7 cellular contexts compared by ENCODE assay signal in genomic region chr15:64371383-64371782, GRCh38. TPM values are rescaled to one million over a fixed set of nuclear protein-coding genes. Genes with fewer than 3 reads are reported as not detected.
DNase-seq lines count a peak whose midpoint lies in the region; ATAC-seq, FAIRE-seq and TF ChIP-seq lines count a peak whose summit lies in the region.
"Not testable (repeated sequence)": the region's sequence is repeated elsewhere in the genome, so short reads cannot be mapped to it uniquely, and the experiment has no call there.
"Had no signal": no experiment of that assay in that cellular context is flagged by ENCODE, and none has a peak within 500 bp of the region (broad histone marks: within the 10 kb centered on the region; RNA-seq: fewer than 3 reads in every experiment).

No MANE protein-coding gene starts in this region.

- TF ChIP-seq EP300 in K562 (IDR thresholded peaks at IDR 0.05; ENCODE audit: low read length); sigmoid colon (IDR thresholded peaks at IDR 0.05): not testable (repeated sequence)

- H3K27ac ChIP-seq in RWPE1 (peak overlapping the region; percentile 11; the same call in 1 of the 2 replicates), SJCRH30 (peak overlapping the region; percentile 54)
- H3K27ac ChIP-seq in K562 (ENCODE audit: extremely low read depth, low read depth, low read length); sigmoid colon: not testable (repeated sequence)

- H3K36me3 ChIP-seq in SJCRH30 (peaks cover 76% of the 10 kb centered on the region), K562 (ENCODE audit: control insufficient read depth, insufficient read depth, low read length) (peaks cover 76% of the 10 kb centered on the region)
- not testable (repeated sequence) for H3K36me3 ChIP-seq in sigmoid colon

- not testable (repeated sequence) for FAIRE-seq in K562 (lab: Jason Lieb, UNC)

- not testable (repeated sequence) for H4K20me1 ChIP-seq in K562 (replicated peaks; ENCODE audit: control insufficient read depth, insufficient read depth, low read length)

- not testable (repeated sequence) for H3K27ac Mint-ChIP-seq in osteocyte (ENCODE audit: unreplicated experiment)

- not testable (repeated sequence) for BruUV-seq in K562 (replicated peaks; lab: Mats Ljungman, UMichigan)

- H3K27me3 ChIP-seq in SJCRH30; K562 (ENCODE audit: control insufficient read depth in 2 of 2, insufficient read depth in 2 of 2, low read length in 2 of 2); sigmoid colon: not testable (repeated sequence)

- H3K4me1 Mint-ChIP-seq in osteocyte (ENCODE audit: unreplicated experiment): not testable (repeated sequence)

- not testable (repeated sequence) for H3K4me3 Mint-ChIP-seq in osteocyte (ENCODE audit: unreplicated experiment)

- H3K9me3 Mint-ChIP-seq in osteocyte (ENCODE audit: unreplicated experiment): not testable (repeated sequence)

- DNase-seq in RWPE1 (ENCODE audit: low spot score); SJCRH30; K562 (ENCODE audit: extremely low read depth in 1 of 4, low spot score in 3 of 4): not testable (repeated sequence)
- peak; percentile 53 for DNase-seq in osteocyte (ENCODE audit: extremely low spot score, unreplicated experiment)
- DNase-seq in sigmoid colon: peak; percentile 46

- peaks cover 27% of the 10 kb centered on the region; the same call in 2 of the 3 replicates for H3K79me2 ChIP-seq in K562 (ENCODE audit: control insufficient read depth, insufficient read depth, low read length)

- H2AFZ ChIP-seq in K562 (ENCODE audit: low read depth, low read length): not testable (repeated sequence)

- CTCF ChIA-PET in RWPE1 (lab: Yijun Ruan, JAX); K562 (lab: Yijun Ruan, JAX; ENCODE audit: low intra/inter-chr PET ratio): not testable (repeated sequence)

- not testable (repeated sequence) for TF ChIP-seq CTCF in RWPE1 (conservative IDR thresholded peaks at IDR 0.05; ENCODE audit: low read depth); K562 (IDR thresholded peaks at IDR 0.05 in 2 of 3, conservative IDR thresholded peaks at IDR 0.05 in 1 of 3; ENCODE audit: insufficient read depth in 2 of 3, low read depth in 1 of 3, low read length in 3 of 3); osteocyte (IDR thresholded peaks at IDR 0.05); sigmoid colon (IDR thresholded peaks at IDR 0.05)

- not testable (repeated sequence) for H3K9me1 ChIP-seq in K562 (ENCODE audit: control insufficient read depth, insufficient read depth, low read length)

- in situ Hi-C loops in K562 (cut with MboI): not testable (repeated sequence)

- TF ChIP-seq POLR2A in K562 (conservative IDR thresholded peaks at IDR 0.05): 0 out of 2 replicates have a peak, but pooled peaks have one; percentile 16
- not testable (repeated sequence) for TF ChIP-seq POLR2A in sigmoid colon (IDR thresholded peaks at IDR 0.05)

- ATAC-seq in K562: not testable (repeated sequence)

- WGBS in K562 (ENCODE audit: insufficient coverage, low coverage, missing lambda C conversion rate): 100% methylated on average over 6 of the region's 8 CpGs
- WGBS in sigmoid colon, 2 donors: 98% methylated on average over 8 of the region's 8 CpGs

- POLR2A ChIA-PET in RWPE1 (lab: Yijun Ruan, JAX; ENCODE audit: low non-redundant PET): not testable (repeated sequence)
- POLR2A ChIA-PET in K562 (lab: Yijun Ruan, JAX): interaction anchor here (1.0 to 4.0 kb wide), 2 partner anchors 9 kb away, joined by 3 to 29 read pairs; partner anchors contain the start of gene PCLAF

- H3K27me3 Mint-ChIP-seq in osteocyte (ENCODE audit: unreplicated experiment): not testable (repeated sequence)

- not testable (repeated sequence) for H3K9me3 ChIP-seq in SJCRH30 (replicated peaks); K562 (replicated peaks; ENCODE audit: control insufficient read depth, insufficient read depth, low read depth, low read length); sigmoid colon

- not testable (repeated sequence) for H3K4me3 ChIP-seq in SJCRH30, K562, sigmoid colon

- not testable (repeated sequence) for H3K9ac ChIP-seq in K562 (ENCODE audit: insufficient read depth in 1 of 2, low read depth in 2 of 2, low read length in 2 of 2)

- H3K36me3 Mint-ChIP-seq in osteocyte (ENCODE audit: unreplicated experiment): not testable (repeated sequence)

- intact Hi-C loops in K562 (cut with micrococcal nuclease); sigmoid colon (cut with DNase I): not testable (repeated sequence)

- not testable (repeated sequence) for H3K4me2 ChIP-seq in K562 (ENCODE audit: insufficient read depth, low read length)

- H3K4me1 ChIP-seq in SJCRH30; K562 (replicated peaks in 1 of 2; ENCODE audit: control insufficient read depth in 2 of 2, insufficient read depth in 2 of 2, low read length in 2 of 2); sigmoid colon: not testable (repeated sequence)

- not testable (repeated sequence) for TF ChIP-seq RAD21 in K562 (CRISPR knock-in tag; conservative IDR thresholded peaks at IDR 0.05 in 1 of 2, IDR thresholded peaks at IDR 0.05 in 1 of 2)

RNA-seq across cellular contexts. Expression of gene PCLAF, which starts 9.9 kb away (rescaled TPM):
- 581 and 605 TPM in 2 replicates for total RNA-seq in SJCRH30 (2014; rRNA removed; shearing (Covaris generic))
- total RNA-seq in K562 (2011; cell fraction: chromatin; rRNA removed; ENCODE audit: low replicate concordance): 103 and 143 TPM in 2 replicates
- 66.6 and 68.9 TPM in 2 replicates for total RNA-seq in K562 (2011; cell fraction: nucleolus; rRNA removed)
- total RNA-seq in K562 (2011; cell fraction: nucleoplasm; rRNA removed): 73.7 and 109 TPM in 2 replicates
- total RNA-seq in K562 (2014; rRNA removed) (112 and 135 TPM in 2 replicates), K562 (2014; rRNA removed; fragmentation: Illumina TruSeq; extraction: Trizol) (305 and 406 TPM in 2 replicates), K562 (2015; rRNA removed; fragmentation: Illumina TruSeq; extraction: Trizol) (111 and 113 TPM in 2 replicates), K562 (2021) (132 and 161 TPM in 2 replicates), osteocyte (7.9 and 12.1 TPM in 2 replicates), sigmoid colon (1 to 10 TPM in 3 of 4 donors, not detected in 1; 1.1 to 3.9 (median 1.7) TPM)
- polyA plus RNA-seq in K562 (2011; rRNA removed) (331 and 560 TPM in 2 replicates), K562 (2014; fragmentation: Illumina TruSeq; extraction: Trizol) (427 and 492 TPM in 2 replicates), K562 (2014; fragmentation: Nextera tagmentation; extraction: Ambion mirVana) (100 to 1,000 TPM; 715 to 881 TPM), K562 (2014; rRNA removed) (360 and 565 TPM in 2 replicates), sigmoid colon (10 to 100 TPM in 2 of 3 donors, 1 to 10 TPM in 1; 9.0 to 83.0 (median 40.2) TPM)
- polyA plus RNA-seq in K562 (2011; cell fraction: cytosol; rRNA removed): 75.7 and 121 TPM in 2 replicates
- polyA plus RNA-seq in K562 (2011; cell fraction: nucleus; rRNA removed): 192 and 207 TPM in 2 replicates
- 196 and 232 TPM in 2 replicates for polyA plus RNA-seq in K562 (2012)
- 191 and 212 TPM in 2 replicates for polyA minus RNA-seq in K562 (2011; rRNA and poly(A)+ RNA removed)
- polyA minus RNA-seq in K562 (2011; cell fraction: cytosol; rRNA and poly(A)+ RNA removed): 29.5 and 33.0 TPM in 2 replicates
- polyA minus RNA-seq in K562 (2011; cell fraction: nucleus; rRNA and poly(A)+ RNA removed): 17.4 and 19.5 TPM in 2 replicates
- polyA plus RNA-seq: CD14-positive monocyte; CD8-positive, alpha-beta memory T cell had no signal

RNA-seq across cellular contexts. Expression of gene CSNK1G1, which starts 15.4 kb away (rescaled TPM):
- total RNA-seq in SJCRH30 (2014; rRNA removed; shearing (Covaris generic)): 15.9 and 20.3 TPM in 2 replicates
- 83.4 and 132 TPM in 2 replicates for total RNA-seq in K562 (2011; cell fraction: chromatin; rRNA removed; ENCODE audit: low replicate concordance)
- 20.8 and 30.8 TPM in 2 replicates for total RNA-seq in K562 (2011; cell fraction: nucleolus; rRNA removed)
- total RNA-seq in K562 (2011; cell fraction: nucleoplasm; rRNA removed): 39.4 and 57.0 TPM in 2 replicates
- total RNA-seq in K562 (2014; rRNA removed) (6.9 and 9.4 TPM in 2 replicates), K562 (2014; rRNA removed; fragmentation: Illumina TruSeq; extraction: Trizol) (12.7 and 13.0 TPM in 2 replicates), K562 (2015; rRNA removed; fragmentation: Illumina TruSeq; extraction: Trizol) (12.0 and 13.5 TPM in 2 replicates), K562 (2021) (10.2 and 10.4 TPM in 2 replicates), osteocyte (18.2 and 22.2 TPM in 2 replicates), sigmoid colon (10 to 100 TPM in 2 of 4 donors, 1 to 10 TPM in 2; 7.8 to 24.3 (median 14.5) TPM)
- polyA plus RNA-seq in K562 (2011; rRNA removed) (16.3 and 18.5 TPM in 2 replicates), K562 (2014; fragmentation: Illumina TruSeq; extraction: Trizol) (8.3 and 9.5 TPM in 2 replicates), K562 (2014; fragmentation: Nextera tagmentation; extraction: Ambion mirVana) (1 to 10 TPM; 4.5 to 4.9 TPM), K562 (2014; rRNA removed) (5.6 and 5.9 TPM in 2 replicates), sigmoid colon (1 to 10 TPM; 3.0 to 6.8 (median 4.9) TPM)
- polyA plus RNA-seq in K562 (2011; cell fraction: cytosol; rRNA removed): 6.1 and 8.8 TPM in 2 replicates
- polyA plus RNA-seq in K562 (2011; cell fraction: nucleus; rRNA removed): 6.9 and 10.2 TPM in 2 replicates
- polyA plus RNA-seq in K562 (2012): 5.8 and 6.1 TPM in 2 replicates
- polyA minus RNA-seq in K562 (2011; rRNA and poly(A)+ RNA removed): 69.5 and 73.1 TPM in 2 replicates
- polyA minus RNA-seq in K562 (2011; cell fraction: cytosol; rRNA and poly(A)+ RNA removed): 17.4 and 18.8 TPM in 2 replicates
- polyA minus RNA-seq in K562 (2011; cell fraction: nucleus; rRNA and poly(A)+ RNA removed): 14.5 and 42.1 TPM in 2 replicates

RNA-seq across cellular contexts. Expression of gene TRIP4, which starts 16.3 kb away (rescaled TPM):
- total RNA-seq in SJCRH30 (2014; rRNA removed; shearing (Covaris generic)): 7.0 and 8.8 TPM in 2 replicates
- 25.3 and 52.1 TPM in 2 replicates for total RNA-seq in K562 (2011; cell fraction: chromatin; rRNA removed; ENCODE audit: low replicate concordance)
- total RNA-seq in K562 (2011; cell fraction: nucleolus; rRNA removed): 19.0 and 22.0 TPM in 2 replicates
- 20.2 and 24.0 TPM in 2 replicates for total RNA-seq in K562 (2011; cell fraction: nucleoplasm; rRNA removed)
- 6.6 and 7.6 TPM in 2 replicates for total RNA-seq in K562 (2014; rRNA removed)
- 10.9 and 14.9 TPM in 2 replicates for total RNA-seq in K562 (2014; rRNA removed; fragmentation: Illumina TruSeq; extraction: Trizol)
- total RNA-seq in K562 (2015; rRNA removed; fragmentation: Illumina TruSeq; extraction: Trizol): 10.4 and 12.4 TPM in 2 replicates
- 15.5 and 17.4 TPM in 2 replicates for total RNA-seq in K562 (2021)
- 17.4 and 21.9 TPM in 2 replicates for polyA plus RNA-seq in K562 (2011; rRNA removed)
- polyA plus RNA-seq in K562 (2011; cell fraction: cytosol; rRNA removed): 5.6 and 8.2 TPM in 2 replicates
- polyA plus RNA-seq in K562 (2011; cell fraction: nucleus; rRNA removed): 9.7 and 14.3 TPM in 2 replicates
- polyA plus RNA-seq in K562 (2012): 17.4 and 19.5 TPM in 2 replicates
- 22.1 and 23.3 TPM in 2 replicates for polyA plus RNA-seq in K562 (2014; fragmentation: Illumina TruSeq; extraction: Trizol)
- polyA plus RNA-seq in K562 (2014; fragmentation: Nextera tagmentation; extraction: Ambion mirVana): 10 to 100 TPM; 11.7 to 16.7 TPM
- 17.2 and 20.1 TPM in 2 replicates for polyA plus RNA-seq in K562 (2014; rRNA removed)
- polyA minus RNA-seq in K562 (2011; rRNA and poly(A)+ RNA removed): 19.0 and 21.1 TPM in 2 replicates
- polyA minus RNA-seq in K562 (2011; cell fraction: cytosol; rRNA and poly(A)+ RNA removed): 5.6 and 7.3 TPM in 2 replicates
- polyA minus RNA-seq in K562 (2011; cell fraction: nucleus; rRNA and poly(A)+ RNA removed): 9.2 and 17.7 TPM in 2 replicates
- total RNA-seq in osteocyte: 24.5 and 26.8 TPM in 2 replicates
- total RNA-seq in sigmoid colon: 10 to 100 TPM; 11.0 to 26.6 (median 12.2) TPM
- polyA plus RNA-seq in sigmoid colon: 10 to 100 TPM; 22.6 to 48.3 (median 47.4) TPM
